Comparison of ENCODE assay signal across 20 cellular contexts in the genomic region with DNA sequence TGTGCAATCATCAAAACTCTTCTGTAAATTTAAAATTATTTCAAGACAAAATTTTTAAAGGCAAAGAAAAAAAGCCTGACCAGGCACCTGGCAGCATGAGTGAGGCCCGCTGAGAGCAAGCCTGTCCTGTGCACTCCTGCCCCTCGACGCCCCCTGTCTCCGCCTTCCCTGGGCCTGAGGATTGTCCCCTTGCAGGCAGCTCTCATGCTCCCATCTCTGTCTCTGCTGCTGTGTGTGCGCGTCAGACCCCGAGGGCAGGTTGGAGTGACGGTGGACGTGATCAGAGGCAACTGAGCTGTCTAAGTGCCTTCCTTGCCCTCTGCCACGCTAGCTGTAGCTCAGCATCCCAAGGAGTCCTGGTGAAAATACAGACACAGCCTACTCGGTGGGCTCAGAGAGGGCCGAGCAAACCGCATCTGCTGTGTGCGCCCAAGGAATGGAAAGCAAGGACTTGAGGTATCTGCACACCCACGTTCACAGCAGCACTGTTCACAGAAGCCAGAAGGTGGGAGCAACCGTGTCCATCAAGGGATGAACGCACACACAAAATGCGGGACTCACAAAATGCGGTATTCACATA.
DNase-seq lines count a peak whose midpoint lies in the region; ATAC-seq and TF ChIP-seq lines count a peak whose summit lies in the region.
"Had no signal": no experiment of that assay in that cellular context is flagged by ENCODE, and none has a peak within 500 bp of the region (broad histone marks: within the 10 kb centered on the region; RNA-seq: fewer than 3 reads in every experiment).

No MANE protein-coding gene starts in this region.

- no peak overlapping the region for H3K9ac ChIP-seq in neural progenitor cell

- no peak for DNase-seq in T-helper 1 cell
- no peak for DNase-seq in GM23338 (ENCODE audit: low spot score)
- no peak for DNase-seq in activated naive CD8-positive, alpha-beta T cell treated with anti-CD3 and anti-CD28 coated beads, Interleukin-2, amount 50 U/mL, for 24 hours
- DNase-seq in neural progenitor cell (ENCODE audit: low spot score) = no peak
- no peak for DNase-seq in adrenal gland
- DNase-seq in type B pancreatic cell (ENCODE audit: extremely low spot score, unreplicated experiment) = no peak
- no peak for DNase-seq in COLO668 (lab: John Stamatoyannopoulos, UW; ENCODE audit: unreplicated experiment)
- DNase-seq: activated CD4-positive, CD25-positive, alpha-beta regulatory T cell; AML-193; NCI-H1092; NCI-H2081 treated with DMSO at 0.1 percent for 48 hours; NCI-H446 treated with DMSO at 0.1 percent for 48 hours; NK-92 treated with Interleukin-12 subunit alpha and Interleukin-12 subunit beta, amount 100 ng/mL, for 24 hours; psoas muscle; stimulated activated CD4-positive, alpha-beta T cell treated with anti-CD3 and anti-CD28 coated beads, Interleukin-2, amount 100 ng/mL, for 24 hours; stomach; T-helper 9 cell; upper lobe of right lung had no signal

- no peaks in the 10 kb centered on the region for H3K27me3 Mint-ChIP-seq in T-helper 1 cell treated with Interleukin-12 subunit alpha and Interleukin-12 subunit beta and Interleukin-4 antibody, amounts not matched to agents 30 μg/mL and 1 μg/mL, for 36 hours (ENCODE audit: low read depth)
- H3K27me3 Mint-ChIP-seq in GM23338 (ENCODE audit: insufficient read depth, low read depth, poor library complexity) (peaks cover 3% of the 10 kb centered on the region), neural progenitor cell (ENCODE audit: insufficient read depth, low read depth) (peaks cover 3% of the 10 kb centered on the region), type B pancreatic cell (no peaks in the 10 kb centered on the region)
- no peaks in the 10 kb centered on the region for H3K27me3 Mint-ChIP-seq in activated naive CD8-positive, alpha-beta T cell treated with anti-CD3 and anti-CD28 coated beads, Interleukin-2, amount 50 U/mL, for 24 hours

- no peak overlapping the region for H3K4me3 Mint-ChIP-seq in T-helper 1 cell treated with Interleukin-12 subunit alpha and Interleukin-12 subunit beta and Interleukin-4 antibody, amounts not matched to agents 30 μg/mL and 1 μg/mL, for 36 hours
- H3K4me3 Mint-ChIP-seq in GM23338 = no peak overlapping the region
- no peak overlapping the region for H3K4me3 Mint-ChIP-seq in activated naive CD8-positive, alpha-beta T cell treated with anti-CD3 and anti-CD28 coated beads, Interleukin-2, amount 50 U/mL, for 24 hours
- no peak overlapping the region for H3K4me3 Mint-ChIP-seq in neural progenitor cell
- no peak overlapping the region for H3K4me3 Mint-ChIP-seq in type B pancreatic cell

- H3K27ac Mint-ChIP-seq in T-helper 1 cell treated with Interleukin-12 subunit alpha and Interleukin-12 subunit beta and Interleukin-4 antibody, amounts not matched to agents 30 μg/mL and 1 μg/mL, for 36 hours = peak overlapping the region; percentile 57
- peak overlapping the region; percentile 27; the same call in 1 of the 2 replicates for H3K27ac Mint-ChIP-seq in GM23338
- peak overlapping the region; percentile 91 for H3K27ac Mint-ChIP-seq in activated naive CD8-positive, alpha-beta T cell treated with anti-CD3 and anti-CD28 coated beads, Interleukin-2, amount 50 U/mL, for 24 hours
- H3K27ac Mint-ChIP-seq in neural progenitor cell = peak overlapping the region; percentile 46
- H3K27ac Mint-ChIP-seq in type B pancreatic cell = no peak overlapping the region

- TF ChIP-seq POLR2A in adrenal gland (IDR thresholded peaks at IDR 0.05) = no peak

- H2AFZ ChIP-seq in GM23338 = no peak overlapping the region
- no peak overlapping the region for H2AFZ ChIP-seq in neural progenitor cell (replicated peaks)

- intact Hi-C loops in adrenal gland (cut with DNase I) = loop anchor here in 1 of 2 donors (10.0 kb wide), 1 partner anchor 161 kb away; no protein-coding TSS in a partner anchor

- H3K4me2 ChIP-seq in GM23338 = no peak overlapping the region
- no peak overlapping the region for H3K4me2 ChIP-seq in neural progenitor cell

- H3K36me3 Mint-ChIP-seq in T-helper 1 cell treated with Interleukin-12 subunit alpha and Interleukin-12 subunit beta and Interleukin-4 antibody, amounts not matched to agents 30 μg/mL and 1 μg/mL, for 36 hours (ENCODE audit: low read depth) = peaks cover 68% of the 10 kb centered on the region
- H3K36me3 Mint-ChIP-seq in GM23338 (ENCODE audit: low read depth) (peaks cover 60% of the 10 kb centered on the region), neural progenitor cell (peaks cover 22% of the 10 kb centered on the region), type B pancreatic cell (peaks cover 4% of the 10 kb centered on the region)
- H3K36me3 Mint-ChIP-seq in activated naive CD8-positive, alpha-beta T cell treated with anti-CD3 and anti-CD28 coated beads, Interleukin-2, amount 50 U/mL, for 24 hours (ENCODE audit: low read depth) = peaks cover 76% of the 10 kb centered on the region

- H3K9me3 ChIP-seq in neural progenitor cell (ENCODE audit: low read depth) (no peaks in the 10 kb centered on the region), adrenal gland (replicated peaks in 1 of 3) (no peaks in the 10 kb centered on the region)
- H3K9me3 ChIP-seq: psoas muscle, stomach, upper lobe of right lung had no signal

- H4K20me1 ChIP-seq in GM23338 (replicated peaks; ENCODE audit: insufficient read depth) = no peaks in the 10 kb centered on the region
- H4K20me1 ChIP-seq in neural progenitor cell (ENCODE audit: low read depth) = no peaks in the 10 kb centered on the region

- H3K27ac ChIP-seq in GM23338 (ENCODE audit: low read depth) (no peak overlapping the region), neural progenitor cell (no peak overlapping the region), adrenal gland (no peak overlapping the region)
- H3K27ac ChIP-seq: 22Rv1, psoas muscle, stomach, upper lobe of right lung had no signal

- H3K9me2 ChIP-seq in GM23338 (ENCODE audit: insufficient read depth) = no peaks in the 10 kb centered on the region

- H3K36me3 ChIP-seq in GM23338 (ENCODE audit: insufficient read depth) (peaks cover 17% of the 10 kb centered on the region; the same call in 1 of the 2 replicates), neural progenitor cell (no peaks in the 10 kb centered on the region), adrenal gland (replicated peaks in 1 of 2) (peaks cover 0 to 56% of the 10 kb centered on the region in 2 donors)

- peak; percentile 34; the same call in 2 of the 3 replicates for ATAC-seq in GM23338
- no peak for ATAC-seq in activated naive CD8-positive, alpha-beta T cell treated with anti-CD3 and anti-CD28 coated beads, Interleukin-2, amount 50 U/mL, for 24 hours
- ATAC-seq: psoas muscle, upper lobe of right lung had no signal

- TF ChIP-seq CTCF in GM23338 (conservative IDR thresholded peaks at IDR 0.05; ENCODE audit: low read depth in 2 of 2) (no peak), neural progenitor cell (IDR thresholded peaks at IDR 0.05) (no peak), adrenal gland (IDR thresholded peaks at IDR 0.05) (no peak), type B pancreatic cell (conservative IDR thresholded peaks at IDR 0.05) (no peak)

- no peaks in the 10 kb centered on the region for H3K27me3 ChIP-seq in GM23338 (ENCODE audit: insufficient read depth)
- H3K27me3 ChIP-seq in neural progenitor cell = no peaks in the 10 kb centered on the region
- H3K27me3 ChIP-seq in adrenal gland = no peaks in the 10 kb centered on the region
- H3K27me3 ChIP-seq: stomach, upper lobe of right lung had no signal

- H3F3A ChIP-seq in GM23338 (replicated peaks; ENCODE audit: low read depth) (no peaks in the 10 kb centered on the region), neural progenitor cell (ENCODE audit: low read depth) (no peaks in the 10 kb centered on the region)

- H3K4me3 ChIP-seq in GM23338 (no peak overlapping the region), neural progenitor cell (no peak overlapping the region), adrenal gland (no peak overlapping the region)
- H3K4me3 ChIP-seq: psoas muscle, stomach, upper lobe of right lung had no signal

- no peaks in the 10 kb centered on the region for H3K79me2 ChIP-seq in GM23338 (replicated peaks; ENCODE audit: insufficient read depth)
- no peaks in the 10 kb centered on the region for H3K79me2 ChIP-seq in neural progenitor cell (ENCODE audit: low read depth)

- no peaks in the 10 kb centered on the region for H3K9me3 Mint-ChIP-seq in T-helper 1 cell treated with Interleukin-12 subunit alpha and Interleukin-12 subunit beta and Interleukin-4 antibody, amounts not matched to agents 30 μg/mL and 1 μg/mL, for 36 hours
- no peaks in the 10 kb centered on the region for H3K9me3 Mint-ChIP-seq in GM23338
- H3K9me3 Mint-ChIP-seq in activated naive CD8-positive, alpha-beta T cell treated with anti-CD3 and anti-CD28 coated beads, Interleukin-2, amount 50 U/mL, for 24 hours = no peaks in the 10 kb centered on the region
- no peaks in the 10 kb centered on the region for H3K9me3 Mint-ChIP-seq in neural progenitor cell
- H3K9me3 Mint-ChIP-seq in type B pancreatic cell = no peaks in the 10 kb centered on the region

- peaks cover 35% of the 10 kb centered on the region for H3K4me1 Mint-ChIP-seq in T-helper 1 cell treated with Interleukin-12 subunit alpha and Interleukin-12 subunit beta and Interleukin-4 antibody, amounts not matched to agents 30 μg/mL and 1 μg/mL, for 36 hours (ENCODE audit: low read depth)
- H3K4me1 Mint-ChIP-seq in GM23338 (no peaks in the 10 kb centered on the region), neural progenitor cell (peaks cover 3% of the 10 kb centered on the region), type B pancreatic cell (ENCODE audit: unreplicated experiment) (peaks cover 5% of the 10 kb centered on the region)
- H3K4me1 Mint-ChIP-seq in activated naive CD8-positive, alpha-beta T cell treated with anti-CD3 and anti-CD28 coated beads, Interleukin-2, amount 50 U/mL, for 24 hours = peaks cover 50% of the 10 kb centered on the region

- no peaks in the 10 kb centered on the region for H3K4me1 ChIP-seq in GM23338 (ENCODE audit: insufficient read depth)
- H3K4me1 ChIP-seq in neural progenitor cell = no peaks in the 10 kb centered on the region
- H3K4me1 ChIP-seq in adrenal gland (replicated peaks in 1 of 2) = peaks cover 7% of the 10 kb centered on the region in 2 donors
- H3K4me1 ChIP-seq: upper lobe of right lung had no signal

- WGBS in adrenal gland, 4 donors = 91 to 94% (median 92%) methylated on average over 19 of the region's 19 CpGs

TF ChIP-seq in GM23338, 12 proteins besides CTCF, POLR2A, EP300 and RAD21 (continues in another document):
- TF ChIP-seq ETS1 (IDR thresholded peaks at IDR 0.05) (no peak), NANOG (IDR thresholded peaks at IDR 0.05; ENCODE audit: borderline replicate concordance) (no peak)
